Comparison of ENCODE assay signal across 10 cellular contexts in genomic region chr13:80040219-80040976, GRCh38.
DNase-seq lines count a peak whose midpoint lies in the region; ATAC-seq and TF ChIP-seq lines count a peak whose summit lies in the region.
"Had no signal": no experiment of that assay in that cellular context is flagged by ENCODE, and none has a peak within 500 bp of the region (broad histone marks: within the 10 kb centered on the region; RNA-seq: fewer than 3 reads in every experiment).

No MANE protein-coding gene starts in this region.

- intact Hi-C loops in stomach (cut with DNase I; ENCODE audit: low total_unique reads): no loop called here

- in situ Hi-C loops in GM13977 (cut with MboI; ENCODE audit: low pct_unique_long_range_greater_than_20kb, low sequenced_read_pairs, unreplicated experiment): no loop called here

- H3K4me1 ChIP-seq in stomach: no peaks in the 10 kb centered on the region

- no peak for TF ChIP-seq EP300 in stomach (IDR thresholded peaks at IDR 0.05)

- H3K4me3 ChIP-seq in stomach: no peak overlapping the region

- 37 to 60% (median 55%) methylated on average over 4 of the region's 4 CpGs for WGBS in stomach, 5 donors

- H3K36me3 ChIP-seq in stomach: no peaks in the 10 kb centered on the region

- no peak for TF ChIP-seq CTCF in GM13977 (IDR thresholded peaks at IDR 0.05; ENCODE audit: extremely low read depth, insufficient read depth, missing control alignments)
- TF ChIP-seq CTCF in stomach (IDR thresholded peaks at IDR 0.05): no peak

- no peaks in the 10 kb centered on the region for H3K27me3 ChIP-seq in stomach

- TF ChIP-seq POLR2A in stomach (IDR thresholded peaks at IDR 0.05): no peak

- DNase-seq in ELR (ENCODE audit: low read depth): peak; percentile 100
- peak; percentile 97 for DNase-seq in RKO (ENCODE audit: low spot score)
- peak; percentile 99 for DNase-seq in fibroblast of peridontal ligament (ENCODE audit: extremely low read depth)
- DNase-seq in renal cortical epithelial cell (ENCODE audit: low read depth): peak; percentile 100
- DNase-seq in NCI-H446 treated with DMSO at 0.1 percent for 48 hours (lab: John Stamatoyannopoulos, UW): no peak
- DNase-seq in GM13977 (ENCODE audit: low spot score): no peak
- DNase-seq in stomach: no peak
- DNase-seq: NCI-H2171 treated with DMSO at 0.1 percent for 48 hours had no signal

- H3K27ac ChIP-seq in stomach: no peak overlapping the region

- H3K9me3 ChIP-seq in stomach: no peaks in the 10 kb centered on the region

- ATAC-seq in HG02884 (IDR thresholded peaks at IDR 0.05; ENCODE audit: unreplicated experiment): no peak
- ATAC-seq: activated T-helper 17 cell treated with anti-CD3 and anti-CD28 coated beads, Interleukin-2, amount 50 U/mL, for 72 hours had no signal

Comparison
In these comparisons a context has a peak if more than half of its experiments do, and no peak if none do; other contexts are left out.
1. DNase-seq: peak in ELR (single experiment), RKO (single experiment), fibroblast of peridontal ligament (single experiment) and renal cortical epithelial cell (single experiment); none in NCI-H446 treated with DMSO at 0.1 percent for 48 hours (single experiment), GM13977 (single experiment) and stomach (single experiment).